In genomic region chr2:70140978-70141753, GRCh38 we compare ENCODE assay signal across 8 cellular contexts. TPM values are rescaled to one million over a fixed set of nuclear protein-coding genes. Genes with fewer than 3 reads are reported as not detected.
DNase-seq lines count a peak whose midpoint lies in the region; ATAC-seq lines count a peak whose summit lies in the region.

No MANE protein-coding gene starts in this region.

- no peaks in the 10 kb centered on the region for H3K36me3 Mint-ChIP-seq in T-cell

- H3K4me1 Mint-ChIP-seq in T-cell = peaks cover 66 to 81% (median 75%) of the 10 kb centered on the region in 3 donors

- H3K27ac Mint-ChIP-seq in T-cell = peak overlapping the region; percentile 100

- H3K27me3 Mint-ChIP-seq in T-cell = no peaks in the 10 kb centered on the region

- H3K27ac ChIP-seq in caudate nucleus (ENCODE audit: low read depth, low read length) (peak overlapping the region; percentile 100), layer of hippocampus (ENCODE audit: low read depth, low read length) (peak overlapping the region; percentile 100)

- peak; percentile 32 for ATAC-seq in GM21528 (IDR thresholded peaks at IDR 0.05; ENCODE audit: low FRiP score, unreplicated experiment)
- peak; percentile 7 to 24 (median 11) for ATAC-seq in T-cell (replicated peaks in 1 of 4)
- ATAC-seq in HG03457 (IDR thresholded peaks at IDR 0.05; ENCODE audit: unreplicated experiment) = no peak

- CTCF ChIA-PET in T-cell (lab: Charles Lee) = interaction anchor here (0.8 to 3.0 kb wide), 7 partner anchors 19 to 228 kb away, joined by 3 to 35 read pairs (median 4); partner anchors contain the start of gene MXD1 (in 1 of the 2)

- POLR2A ChIA-PET in T-cell (lab: Charles Lee) = interaction anchor here in 1 of 2 donors (0.8 to 3.2 kb wide), 2 partner anchors 17 to 227 kb away, joined by 6 to 26 read pairs; partner anchors contain the start of gene MXD1

- H3K9me3 Mint-ChIP-seq in T-cell = peaks cover 0 to 3% (median 0%) of the 10 kb centered on the region in 3 donors

- H3K27me3 ChIP-seq in layer of hippocampus (ENCODE audit: control insufficient read depth, insufficient read depth, low read length) = no peaks in the 10 kb centered on the region

- peak; percentile 94 for DNase-seq in ELF-1 (ENCODE audit: low read depth, low spot score)
- DNase-seq in Kasumi-1 (lab: John Stamatoyannopoulos, UW) = peak; percentile 58 to 63
- DNase-seq in T-cell = peak in 33 of 34 experiments; percentile 50 to 76 (median 63)
- peak in 9 of 61 donors; percentile 15 to 70 (median 46) for DNase-seq in caudate nucleus (lab: John Stamatoyannopoulos, UW)
- DNase-seq in stimulated activated CD4-positive, alpha-beta T cell treated with anti-CD3 and anti-CD28 coated beads, Interleukin-4, amount 100 ng/mL, for 24 hours = peak; percentile 68

- peak overlapping the region; percentile 80 to 94 (median 88) for H3K4me3 Mint-ChIP-seq in T-cell

RNA-seq across cellular contexts. Expression of gene C2orf42, which starts 49.7 kb away (rescaled TPM):
- 10 to 100 TPM; 23.3 to 45.9 (median 39.1) TPM for total RNA-seq in T-cell

RNA-seq across cellular contexts. Expression of gene PCBP1, which starts 53.9 kb away (rescaled TPM):
- total RNA-seq in T-cell = 100 to 1,000 TPM; 303 to 431 (median 386) TPM
